13 cellular contexts compared by ENCODE assay signal in genomic region chr1:85319488-85319887, GRCh38.
"Had no signal": no experiment of that assay in that cellular context is flagged by ENCODE, and none has a peak within 500 bp of the region (broad histone marks: within the 10 kb centered on the region; RNA-seq: fewer than 3 reads in every experiment).

No MANE protein-coding gene starts in this region.

- H2AFZ ChIP-seq: neural progenitor cell had no signal

- H3K4me3 ChIP-seq: ascending aorta, cardiac muscle cell, neural progenitor cell, skin epidermis had no signal

- H3K27ac ChIP-seq: ascending aorta, cardiac muscle cell, neural progenitor cell had no signal

- H3K9ac ChIP-seq: neural progenitor cell had no signal

- FAIRE-seq: colon had no signal

- H3K4me2 ChIP-seq: neural progenitor cell had no signal

- H3K9me3 Mint-ChIP-seq: activated CD8-positive, alpha-beta T cell treated with anti-CD3 and anti-CD28 coated beads for 36 hours; activated naive CD8-positive, alpha-beta T cell treated with anti-CD3 and anti-CD28 coated beads for 36 hours; activated T-cell treated with anti-CD3 and anti-CD28 coated beads, Interleukin-2, amount 50 U/mL, for 72 hours; mesothelial cell of epicardium; neural progenitor cell had no signal

- ATAC-seq: activated CD8-positive, alpha-beta T cell treated with anti-CD3 and anti-CD28 coated beads for 36 hours had no signal

- H3K27ac Mint-ChIP-seq: activated CD8-positive, alpha-beta T cell treated with anti-CD3 and anti-CD28 coated beads for 36 hours; activated naive CD8-positive, alpha-beta T cell treated with anti-CD3 and anti-CD28 coated beads for 36 hours; activated T-cell treated with anti-CD3 and anti-CD28 coated beads, Interleukin-2, amount 50 U/mL, for 72 hours; mesothelial cell of epicardium; neural progenitor cell had no signal

- H3K36me3 ChIP-seq: ascending aorta, cardiac muscle cell, neural progenitor cell had no signal

- H3K27me3 ChIP-seq: ascending aorta, cardiac muscle cell, neural progenitor cell had no signal

- H3K4me1 ChIP-seq: neural progenitor cell had no signal

- H3K36me3 Mint-ChIP-seq: activated naive CD8-positive, alpha-beta T cell treated with anti-CD3 and anti-CD28 coated beads for 36 hours had no signal

- DNase-seq: activated CD8-positive, alpha-beta memory T cell treated with anti-CD3 and anti-CD28 coated beads, Interleukin-2, amount 50 U/mL, for 4 hours; activated CD8-positive, alpha-beta T cell treated with anti-CD3 and anti-CD28 coated beads for 36 hours; activated gamma-delta T cell treated with Interleukin-2 at 50 U/mL for 16 hours; activated naive CD8-positive, alpha-beta T cell treated with anti-CD3 and anti-CD28 coated beads for 36 hours; activated T-cell treated with anti-CD3 and anti-CD28 coated beads, Interleukin-2, amount 50 U/mL, for 72 hours; hypothalamus; T1000 had no signal

- H3K4me3 Mint-ChIP-seq: activated CD8-positive, alpha-beta T cell treated with anti-CD3 and anti-CD28 coated beads for 36 hours; activated naive CD8-positive, alpha-beta T cell treated with anti-CD3 and anti-CD28 coated beads for 36 hours; activated T-cell treated with anti-CD3 and anti-CD28 coated beads, Interleukin-2, amount 50 U/mL, for 72 hours; mesothelial cell of epicardium; neural progenitor cell had no signal

- H3K9me3 ChIP-seq: ascending aorta had no signal
